ENCODE assay signal across 13 cellular contexts in the genomic region with DNA sequence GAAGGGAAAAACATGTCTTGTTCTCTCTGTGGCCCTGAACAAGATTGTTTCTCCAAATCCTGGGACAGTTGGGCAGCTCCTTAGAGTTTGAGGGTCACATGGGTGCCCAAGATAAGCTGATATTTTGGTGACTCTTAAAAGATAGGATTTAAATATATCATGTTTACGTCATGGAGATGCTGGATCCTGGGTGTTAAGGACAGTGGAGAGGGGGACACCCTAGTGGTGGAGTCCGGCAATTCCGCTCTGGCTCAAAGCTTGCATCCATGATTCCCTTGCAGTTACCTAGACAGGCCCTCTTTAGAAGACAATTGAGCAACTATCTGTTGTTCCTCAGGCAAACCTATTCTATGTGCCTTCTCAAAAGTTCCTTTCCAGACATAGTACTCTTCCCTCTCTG.
DNase-seq lines count a peak whose midpoint lies in the region; ATAC-seq and TF ChIP-seq lines count a peak whose summit lies in the region.
"Had no signal": no experiment of that assay in that cellular context is flagged by ENCODE, and none has a peak within 500 bp of the region (broad histone marks: within the 10 kb centered on the region; RNA-seq: fewer than 3 reads in every experiment).

No MANE protein-coding gene starts in this region.

- H3K27ac Mint-ChIP-seq in MCF 10A (ENCODE audit: low read depth, unreplicated experiment) (no peak overlapping the region), endodermal cell (no peak overlapping the region), type B pancreatic cell (no peak overlapping the region)
- no peak overlapping the region for H3K27ac Mint-ChIP-seq in activated CD4-positive, alpha-beta memory T cell treated with anti-CD3 and anti-CD28 coated beads, Interleukin-2, amount 10 ng/mL, durations not matched to agents 7 days and 5 days

- WGBS in endodermal cell (ENCODE audit: insufficient coverage in 1 of 2, insufficient read length in 1 of 2), 2 experiments = 86 to 92% methylated on average over 3 of the region's 3 CpGs

- no peaks in the 10 kb centered on the region for H3K36me3 ChIP-seq in breast epithelium
- H3K36me3 ChIP-seq in NT2/D1 (ENCODE audit: insufficient read depth, insufficient read length, low read length) = no peaks in the 10 kb centered on the region
- no peaks in the 10 kb centered on the region for H3K36me3 ChIP-seq in endodermal cell (ENCODE audit: control insufficient read depth, insufficient read depth, low read length)

- H3K4me3 Mint-ChIP-seq in MCF 10A (ENCODE audit: unreplicated experiment) (no peak overlapping the region), endodermal cell (no peak overlapping the region), type B pancreatic cell (no peak overlapping the region)
- H3K4me3 Mint-ChIP-seq in activated CD4-positive, alpha-beta memory T cell treated with anti-CD3 and anti-CD28 coated beads, Interleukin-2, amount 10 ng/mL, durations not matched to agents 7 days and 5 days = no peak overlapping the region

- H3K9me3 Mint-ChIP-seq in MCF 10A (ENCODE audit: unreplicated experiment) = no peaks in the 10 kb centered on the region
- peaks cover 21% of the 10 kb centered on the region for H3K9me3 Mint-ChIP-seq in endodermal cell
- no peaks in the 10 kb centered on the region for H3K9me3 Mint-ChIP-seq in type B pancreatic cell
- H3K9me3 Mint-ChIP-seq in activated CD4-positive, alpha-beta memory T cell treated with anti-CD3 and anti-CD28 coated beads, Interleukin-2, amount 10 ng/mL, durations not matched to agents 7 days and 5 days = no peaks in the 10 kb centered on the region

- ATAC-seq in GM21825 (IDR thresholded peaks at IDR 0.05; ENCODE audit: unreplicated experiment) = no peak

- H3K4me3 ChIP-seq in breast epithelium (no peak overlapping the region), NT2/D1 (ENCODE audit: insufficient read length, low read depth) (no peak overlapping the region), endodermal cell (ENCODE audit: low read length) (no peak overlapping the region), foreskin fibroblast (ENCODE audit: low read depth in 1 of 2, low read length in 2 of 2) (no peak overlapping the region)

- POLR2A ChIA-PET in MCF 10A (lab: Yijun Ruan, JAX) = interaction anchor here (0.7 to 0.9 kb wide), 2 partner anchors 69 to 227 kb away, joined by 3 read pairs; no protein-coding TSS in a partner anchor
- POLR2A ChIA-PET in activated CD4-positive, alpha-beta memory T cell treated with anti-CD3 and anti-CD28 coated beads, Interleukin-2, amount 10 ng/mL, durations not matched to agents 7 days and 5 days (lab: Charles Lee) = no interaction called here

- DNase-seq in MCF 10A (ENCODE audit: unreplicated experiment) (peak; percentile 52), breast epithelium (ENCODE audit: low spot score in 2 of 2) (no peak), NT2/D1 (ENCODE audit: low read depth, low spot score) (peak; percentile 47), endodermal cell (peak; percentile 85), type B pancreatic cell (ENCODE audit: extremely low spot score, unreplicated experiment) (no peak), foreskin fibroblast (no peak)
- no peak for DNase-seq in activated CD4-positive, alpha-beta memory T cell treated with anti-CD3 and anti-CD28 coated beads, Interleukin-2, amount 10 ng/mL, durations not matched to agents 7 days and 5 days
- DNase-seq: activated CD4-positive, CD25-positive, alpha-beta regulatory T cell; activated T-cell treated with anti-CD3 and anti-CD28 coated beads, Interleukin-2, amount 50 U/mL, for 48 hours; central memory CD4-positive, alpha-beta T cell; foreskin melanocyte; posterior cingulate gyrus had no signal

- CTCF ChIA-PET in MCF 10A (lab: Yijun Ruan, JAX) = interaction anchor here (0.6 kb wide), 1 partner anchor 571 kb away, joined by 5 read pairs; no protein-coding TSS in a partner anchor
- CTCF ChIA-PET in activated CD4-positive, alpha-beta memory T cell treated with anti-CD3 and anti-CD28 coated beads, Interleukin-2, amount 10 ng/mL, durations not matched to agents 7 days and 5 days (lab: Charles Lee) = interaction anchor here (0.9 kb wide), 1 partner anchor 24 kb away, joined by 3 read pairs; no protein-coding TSS in a partner anchor

- no peaks in the 10 kb centered on the region for H3K9me3 ChIP-seq in breast epithelium
- H3K9me3 ChIP-seq in NT2/D1 (ENCODE audit: insufficient read depth, low read length) = peaks cover 11% of the 10 kb centered on the region; the same call in 1 of the 2 replicates
- H3K9me3 ChIP-seq in endodermal cell (ENCODE audit: control insufficient read depth, low read length) = peaks cover 12% of the 10 kb centered on the region

- intact Hi-C loops in MCF 10A (cut with micrococcal nuclease) (no loop called here), breast epithelium (cut with DNase I; ENCODE audit: low total_unique reads) (no loop called here)

- no TSS peak for BruUV-seq in MCF 10A (replicated peaks; lab: Mats Ljungman, UMichigan)

- H3K4me1 ChIP-seq in breast epithelium = no peaks in the 10 kb centered on the region
- H3K4me1 ChIP-seq in NT2/D1 (ENCODE audit: insufficient read depth, insufficient read length) = peaks cover 12% of the 10 kb centered on the region
- H3K4me1 ChIP-seq in endodermal cell (ENCODE audit: control insufficient read depth, insufficient read depth, low read length) = peaks cover 11% of the 10 kb centered on the region

- H3K9ac ChIP-seq in NT2/D1 (ENCODE audit: insufficient read length, low read depth) (no peak overlapping the region), endodermal cell (ENCODE audit: extremely low read depth, low read length, poor library complexity, severe bottlenecking) (no peak overlapping the region)

- TF ChIP-seq POLR2A in breast epithelium (IDR thresholded peaks at IDR 0.05) = no peak

- H3K27ac ChIP-seq in breast epithelium = no peak overlapping the region
- H3K27ac ChIP-seq in endodermal cell (ENCODE audit: low read depth, low read length) = no peak overlapping the region

- H3K36me3 Mint-ChIP-seq in MCF 10A (ENCODE audit: insufficient read depth, unreplicated experiment) = no peaks in the 10 kb centered on the region
- H3K36me3 Mint-ChIP-seq in endodermal cell (ENCODE audit: low read depth) = peaks cover 4% of the 10 kb centered on the region
- peaks cover 8% of the 10 kb centered on the region for H3K36me3 Mint-ChIP-seq in type B pancreatic cell
- no peaks in the 10 kb centered on the region for H3K36me3 Mint-ChIP-seq in activated CD4-positive, alpha-beta memory T cell treated with anti-CD3 and anti-CD28 coated beads, Interleukin-2, amount 10 ng/mL, durations not matched to agents 7 days and 5 days (ENCODE audit: low read depth)

- H3K4me1 Mint-ChIP-seq in MCF 10A (ENCODE audit: insufficient read depth, unreplicated experiment) = no peaks in the 10 kb centered on the region
- peaks cover 20% of the 10 kb centered on the region for H3K4me1 Mint-ChIP-seq in endodermal cell
- peaks cover 12% of the 10 kb centered on the region for H3K4me1 Mint-ChIP-seq in type B pancreatic cell (ENCODE audit: unreplicated experiment)
- no peaks in the 10 kb centered on the region for H3K4me1 Mint-ChIP-seq in activated CD4-positive, alpha-beta memory T cell treated with anti-CD3 and anti-CD28 coated beads, Interleukin-2, amount 10 ng/mL, durations not matched to agents 7 days and 5 days

- peaks cover 0 to 3% of the 10 kb centered on the region in 2 donors for H3K27me3 ChIP-seq in breast epithelium
- H3K27me3 ChIP-seq in NT2/D1 (ENCODE audit: insufficient read depth, insufficient read length) = no peaks in the 10 kb centered on the region
- H3K27me3 ChIP-seq in endodermal cell (ENCODE audit: control insufficient read depth, insufficient read depth, low read length, poor library complexity, severe bottlenecking) = no peaks in the 10 kb centered on the region

- no peak for TF ChIP-seq CTCF in MCF 10A (IDR thresholded peaks at IDR 0.05; ENCODE audit: unreplicated experiment)
- no peak for TF ChIP-seq CTCF in breast epithelium (IDR thresholded peaks at IDR 0.05)
- TF ChIP-seq CTCF in endodermal cell (conservative IDR thresholded peaks at IDR 0.05) = peak; percentile 74
- TF ChIP-seq CTCF in type B pancreatic cell (conservative IDR thresholded peaks at IDR 0.05) = peak; percentile 63
- TF ChIP-seq CTCF in foreskin fibroblast (IDR thresholded peaks at IDR 0.05; ENCODE audit: low read depth, low read length) = no peak

- peaks cover 22% of the 10 kb centered on the region for H3K27me3 Mint-ChIP-seq in MCF 10A (ENCODE audit: insufficient read depth, unreplicated experiment)
- H3K27me3 Mint-ChIP-seq in endodermal cell (ENCODE audit: insufficient read depth) = peaks cover 3% of the 10 kb centered on the region
- H3K27me3 Mint-ChIP-seq in type B pancreatic cell = peaks cover 45% of the 10 kb centered on the region
- peaks cover 2% of the 10 kb centered on the region for H3K27me3 Mint-ChIP-seq in activated CD4-positive, alpha-beta memory T cell treated with anti-CD3 and anti-CD28 coated beads, Interleukin-2, amount 10 ng/mL, durations not matched to agents 7 days and 5 days

Comparison
In these comparisons a context has a peak if more than half of its experiments do, and no peak if none do; other contexts are left out.
1. DNase-seq: peak in MCF 10A (single experiment), NT2/D1 (single experiment) and endodermal cell (single experiment); none in breast epithelium (0 of 2), type B pancreatic cell (single experiment), foreskin fibroblast (0 of 2) and activated CD4-positive, alpha-beta memory T cell treated with anti-CD3 and anti-CD28 coated beads, Interleukin-2, amount 10 ng/mL, durations not matched to agents 7 days and 5 days (single experiment).
2. CTCF ChIP-seq: peak in endodermal cell (single experiment) and type B pancreatic cell (single experiment); none in MCF 10A (single experiment), breast epithelium (0 of 3) and foreskin fibroblast (single experiment).